8 cellular contexts compared by ENCODE assay signal in genomic region chr3:125585595-125586223, GRCh38. TPM values are rescaled to one million over a fixed set of nuclear protein-coding genes. Genes with fewer than 3 reads are reported as not detected.
DNase-seq lines count a peak whose midpoint lies in the region; ATAC-seq, FAIRE-seq and TF ChIP-seq lines count a peak whose summit lies in the region.

No MANE protein-coding gene starts in this region.

- no peak for TF ChIP-seq EP300 in ovary (IDR thresholded peaks at IDR 0.05)

- ATAC-seq in HG02840 (IDR thresholded peaks at IDR 0.05; ENCODE audit: low FRiP score, unreplicated experiment): no peak

- H3K27ac ChIP-seq in ovary: no peak overlapping the region

- FAIRE-seq in D721Med (lab: Jason Lieb, UNC): peak; percentile 75

- intact Hi-C loops in ovary (cut with DNase I): loop anchor here in 1 of 4 donors (10.0 kb wide), 1 partner anchor 591 kb away; no protein-coding TSS in a partner anchor

- H3K9me3 ChIP-seq in ovary: no peaks in the 10 kb centered on the region

- no peaks in the 10 kb centered on the region for H3K27me3 ChIP-seq in ovary

- H3K4me1 ChIP-seq in ovary (ENCODE audit: insufficient read depth): peaks cover 2% of the 10 kb centered on the region

- no peak for TF ChIP-seq POLR2A in ovary (IDR thresholded peaks at IDR 0.05)

- no peaks in the 10 kb centered on the region for H3K36me3 ChIP-seq in ovary

- 0% methylated on average over 1 of the region's 1 CpG for WGBS in ovary, 3 donors

- H3K4me3 ChIP-seq in ovary: no peak overlapping the region

- no peak for DNase-seq in D721Med (ENCODE audit: insufficient read length, low spot score)
- DNase-seq in HPDE6-E6E7 (ENCODE audit: extremely low spot score): peak; percentile 52
- peak; percentile 48 for DNase-seq in NCI-H748 treated with DMSO at 0.1 percent for 48 hours (lab: John Stamatoyannopoulos, UW)
- peak; percentile 6 for DNase-seq in activated T-helper 9 cell treated with anti-CD3 and anti-CD28 coated beads, Interleukin-2, amount 50 U/mL, for 16 hours (ENCODE audit: low read depth)
- DNase-seq in germinal center (ENCODE audit: low spot score): peak; percentile 41
- peak; percentile 46 to 72 (median 60) for DNase-seq in ovary
- no peak for DNase-seq in GOT3 (lab: John Stamatoyannopoulos, UW)

- peak; percentile 89 for TF ChIP-seq CTCF in D721Med (IDR thresholded peaks at IDR 0.05; ENCODE audit: insufficient read depth, missing control alignments)
- TF ChIP-seq CTCF in ovary (IDR thresholded peaks at IDR 0.05): peak; percentile 65 to 82 (median 78)

RNA-seq across cellular contexts. Expression of gene OSBPL11, which starts 9.6 kb away (rescaled TPM):
- 10 to 100 TPM in 2 of 7 donors, 1 to 10 TPM in 5; 4.8 to 12.8 (median 9.3) TPM for total RNA-seq in ovary
- polyA plus RNA-seq in ovary: 10 to 100 TPM in 1 of 2 donors, 1 to 10 TPM in 1; 5.7 to 10.8 TPM

Comparison
In these comparisons a context has a peak if more than half of its experiments do, and no peak if none do; other contexts are left out.
1. DNase-seq: peak in HPDE6-E6E7 (single experiment), NCI-H748 treated with DMSO at 0.1 percent for 48 hours (single experiment), activated T-helper 9 cell treated with anti-CD3 and anti-CD28 coated beads, Interleukin-2, amount 50 U/mL, for 16 hours (single experiment), germinal center (single experiment) and ovary (5 of 5); none in D721Med (single experiment) and GOT3 (single experiment).